In genomic region chr16:28526201-28527099, GRCh38 we compare ENCODE assay signal across 1 cellular context.
TF ChIP-seq lines count a peak whose summit lies in the region.

No MANE protein-coding gene starts in this region.

TF ChIP-seq in HepG2, 621 proteins besides CTCF, POLR2A, EP300 and RAD21 (continued from another document and continues in another):
- TF ChIP-seq DMTF1 (CRISPR knock-in tag; IDR thresholded peaks at IDR 0.05): 0 out of 2 replicates have a peak, but pooled peaks have one; percentile 64
- TF ChIP-seq ZNF780A (CRISPR knock-in tag; IDR thresholded peaks at IDR 0.05): no peak; the same call in 1 of the 2 replicates
- no peak for TF ChIP-seq POLR2AphosphoS2 (IDR thresholded peaks at IDR 0.05; ENCODE audit: low read depth, low read length)
- no peak for TF ChIP-seq PHF20 (CRISPR knock-in tag; IDR thresholded peaks at IDR 0.05)
- peak; percentile 70 for TF ChIP-seq CCDC6 (CRISPR knock-in tag; IDR thresholded peaks at IDR 0.05)
- peak; percentile 52; the same call in 1 of the 2 replicates for TF ChIP-seq ZNF414 (CRISPR knock-in tag; IDR thresholded peaks at IDR 0.05)
- peak; percentile 55; the same call in 1 of the 2 replicates for TF ChIP-seq ZFX (CRISPR knock-in tag; IDR thresholded peaks at IDR 0.05; ENCODE audit: low read depth)
- TF ChIP-seq HNF4A (CRISPR knock-in tag; IDR thresholded peaks at IDR 0.05): peak; percentile 99
- no peak for TF ChIP-seq ZNF251 (CRISPR knock-in tag; IDR thresholded peaks at IDR 0.05)
- TF ChIP-seq ARNT2 (CRISPR knock-in tag; IDR thresholded peaks at IDR 0.05; ENCODE audit: low read depth): peak; percentile 56; the same call in 1 of the 2 replicates
- no peak for TF ChIP-seq ZNF660 (CRISPR knock-in tag; IDR thresholded peaks at IDR 0.05; ENCODE audit: borderline replicate concordance, low read depth)
- peak; percentile 98 for TF ChIP-seq CEBPG (CRISPR knock-in tag; IDR thresholded peaks at IDR 0.05)
- peak in 1 of 2 experiments; percentile 59; a peak in 2 of 4 replicates for TF ChIP-seq HMGXB4 (CRISPR knock-in tag; IDR thresholded peaks at IDR 0.05; ENCODE audit: borderline replicate concordance in 1 of 2, low read depth in 1 of 2)
- peak; percentile 87; the same call in 1 of the 2 replicates for TF ChIP-seq NR2F2 (IDR thresholded peaks at IDR 0.05; ENCODE audit: borderline replicate concordance, low read depth)
- TF ChIP-seq HNRNPLL (IDR thresholded peaks at IDR 0.05; ENCODE audit: low read depth, low read length, poor library complexity, severe bottlenecking): no peak
- 0 out of 2 replicates have a peak, but pooled peaks have one; percentile 35 for TF ChIP-seq ZNF598 (CRISPR knock-in tag; IDR thresholded peaks at IDR 0.05; ENCODE audit: borderline replicate concordance)
- TF ChIP-seq SIN3A (IDR thresholded peaks at IDR 0.05; ENCODE audit: borderline replicate concordance, low read depth, low read length): peak; percentile 54; the same call in 1 of the 2 replicates
- no peak for TF ChIP-seq ZC3H4 (CRISPR knock-in tag; IDR thresholded peaks at IDR 0.05; ENCODE audit: borderline replicate concordance)
- TF ChIP-seq MED1 (CRISPR knock-in tag; IDR thresholded peaks at IDR 0.05): peak; percentile 95
- TF ChIP-seq ZNF354B (CRISPR knock-in tag; IDR thresholded peaks at IDR 0.05): 0 out of 2 replicates have a peak, but pooled peaks have one; percentile 57
- TF ChIP-seq ZNF274 (CRISPR knock-in tag; IDR thresholded peaks at IDR 0.05): no peak
- TF ChIP-seq GATAD2A (CRISPR knock-in tag; IDR thresholded peaks at IDR 0.05): peak; percentile 100
- TF ChIP-seq NKX3-1 (CRISPR knock-in tag; IDR thresholded peaks at IDR 0.05): no peak
- TF ChIP-seq ZNF280B (CRISPR knock-in tag; IDR thresholded peaks at IDR 0.05; ENCODE audit: borderline replicate concordance): no peak
- peak; percentile 85; the same call in 1 of the 2 replicates for TF ChIP-seq SMAD3 (CRISPR knock-in tag; IDR thresholded peaks at IDR 0.05)
- no peak for TF ChIP-seq ARHGAP35 (CRISPR knock-in tag; IDR thresholded peaks at IDR 0.05; ENCODE audit: borderline replicate concordance)
- TF ChIP-seq IKZF1 (IDR thresholded peaks at IDR 0.05): no peak
- no peak; the same call in 1 of the 2 replicates for TF ChIP-seq ZNF430 (CRISPR knock-in tag; IDR thresholded peaks at IDR 0.05)
- 0 out of 2 replicates have a peak, but pooled peaks have one; percentile 44 for TF ChIP-seq PREB (CRISPR knock-in tag; IDR thresholded peaks at IDR 0.05)
- no peak for TF ChIP-seq ZNF326 (CRISPR knock-in tag; IDR thresholded peaks at IDR 0.05; ENCODE audit: borderline replicate concordance)
- TF ChIP-seq JUN (CRISPR knock-in tag; IDR thresholded peaks at IDR 0.05): 0 out of 2 replicates have a peak, but pooled peaks have one; percentile 74
- TF ChIP-seq, protein P1, sequence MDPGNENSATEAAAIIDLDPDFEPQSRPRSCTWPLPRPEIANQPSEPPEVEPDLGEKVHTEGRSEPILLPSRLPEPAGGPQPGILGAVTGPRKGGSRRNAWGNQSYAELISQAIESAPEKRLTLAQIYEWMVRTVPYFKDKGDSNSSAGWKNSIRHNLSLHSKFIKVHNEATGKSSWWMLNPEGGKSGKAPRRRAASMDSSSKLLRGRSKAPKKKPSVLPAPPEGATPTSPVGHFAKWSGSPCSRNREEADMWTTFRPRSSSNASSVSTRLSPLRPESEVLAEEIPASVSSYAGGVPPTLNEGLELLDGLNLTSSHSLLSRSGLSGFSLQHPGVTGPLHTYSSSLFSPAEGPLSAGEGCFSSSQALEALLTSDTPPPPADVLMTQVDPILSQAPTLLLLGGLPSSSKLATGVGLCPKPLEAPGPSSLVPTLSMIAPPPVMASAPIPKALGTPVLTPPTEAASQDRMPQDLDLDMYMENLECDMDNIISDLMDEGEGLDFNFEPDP (CRISPR knock-in tag; conservative IDR thresholded peaks at IDR 0.05): no peak
- peak; percentile 91 for TF ChIP-seq ZMYM4 (CRISPR knock-in tag; IDR thresholded peaks at IDR 0.05)
- TF ChIP-seq, protein P2, sequence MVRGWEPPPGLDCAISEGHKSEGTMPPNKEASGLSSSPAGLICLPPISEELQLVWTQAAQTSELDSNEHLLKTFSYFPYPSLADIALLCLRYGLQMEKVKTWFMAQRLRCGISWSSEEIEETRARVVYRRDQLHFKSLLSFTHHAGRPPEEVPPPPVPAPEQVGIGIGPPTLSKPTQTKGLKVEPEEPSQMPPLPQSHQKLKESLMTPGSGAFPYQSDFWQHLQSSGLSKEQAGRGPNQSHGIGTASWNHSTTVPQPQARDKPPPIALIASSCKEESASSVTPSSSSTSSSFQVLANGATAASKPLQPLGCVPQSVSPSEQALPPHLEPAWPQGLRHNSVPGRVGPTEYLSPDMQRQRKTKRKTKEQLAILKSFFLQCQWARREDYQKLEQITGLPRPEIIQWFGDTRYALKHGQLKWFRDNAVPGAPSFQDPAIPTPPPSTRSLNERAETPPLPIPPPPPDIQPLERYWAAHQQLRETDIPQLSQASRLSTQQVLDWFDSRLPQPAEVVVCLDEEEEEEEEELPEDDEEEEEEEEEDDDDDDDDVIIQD (CRISPR knock-in tag; IDR thresholded peaks at IDR 0.05; ENCODE audit: low read depth): peak; percentile 94
- no peak; the same call in 1 of the 2 replicates for TF ChIP-seq SP140L (CRISPR knock-in tag; IDR thresholded peaks at IDR 0.05; ENCODE audit: borderline replicate concordance)
- no peak for TF ChIP-seq ZNF83 (CRISPR knock-in tag; IDR thresholded peaks at IDR 0.05; ENCODE audit: borderline replicate concordance)
- TF ChIP-seq, protein P3, sequence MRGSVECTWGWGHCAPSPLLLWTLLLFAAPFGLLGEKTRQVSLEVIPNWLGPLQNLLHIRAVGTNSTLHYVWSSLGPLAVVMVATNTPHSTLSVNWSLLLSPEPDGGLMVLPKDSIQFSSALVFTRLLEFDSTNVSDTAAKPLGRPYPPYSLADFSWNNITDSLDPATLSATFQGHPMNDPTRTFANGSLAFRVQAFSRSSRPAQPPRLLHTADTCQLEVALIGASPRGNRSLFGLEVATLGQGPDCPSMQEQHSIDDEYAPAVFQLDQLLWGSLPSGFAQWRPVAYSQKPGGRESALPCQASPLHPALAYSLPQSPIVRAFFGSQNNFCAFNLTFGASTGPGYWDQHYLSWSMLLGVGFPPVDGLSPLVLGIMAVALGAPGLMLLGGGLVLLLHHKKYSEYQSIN (CRISPR knock-in tag; IDR thresholded peaks at IDR 0.05; ENCODE audit: borderline replicate concordance): no peak
- peak; percentile 97 for TF ChIP-seq ZNF460 (CRISPR knock-in tag; IDR thresholded peaks at IDR 0.05; ENCODE audit: borderline replicate concordance)
- TF ChIP-seq ZKSCAN5 (CRISPR knock-in tag; IDR thresholded peaks at IDR 0.05): no peak
- no peak for TF ChIP-seq ZNF512 (CRISPR knock-in tag; IDR thresholded peaks at IDR 0.05)
- peak; percentile 50; the same call in 1 of the 2 replicates for TF ChIP-seq FOXP1 (IDR thresholded peaks at IDR 0.05)
- TF ChIP-seq FOXP1 (CRISPR knock-in tag; IDR thresholded peaks at IDR 0.05): peak; percentile 87
- peak; percentile 96 for TF ChIP-seq HMG20B (CRISPR knock-in tag; conservative IDR thresholded peaks at IDR 0.05)
- no peak for TF ChIP-seq ZNF570 (CRISPR knock-in tag; IDR thresholded peaks at IDR 0.05; ENCODE audit: borderline replicate concordance)
- no peak for TF ChIP-seq SP1 (IDR thresholded peaks at IDR 0.05)
- TF ChIP-seq SP1 (CRISPR knock-in tag; IDR thresholded peaks at IDR 0.05): peak; percentile 52; the same call in 1 of the 2 replicates
- no peak for TF ChIP-seq NONO (IDR thresholded peaks at IDR 0.05)
- TF ChIP-seq NONO (CRISPR knock-in tag; conservative IDR thresholded peaks at IDR 0.05): peak; percentile 91
- peak; percentile 95 for TF ChIP-seq FOXA3 (CRISPR knock-in tag; IDR thresholded peaks at IDR 0.05)
- TF ChIP-seq, protein P4, sequence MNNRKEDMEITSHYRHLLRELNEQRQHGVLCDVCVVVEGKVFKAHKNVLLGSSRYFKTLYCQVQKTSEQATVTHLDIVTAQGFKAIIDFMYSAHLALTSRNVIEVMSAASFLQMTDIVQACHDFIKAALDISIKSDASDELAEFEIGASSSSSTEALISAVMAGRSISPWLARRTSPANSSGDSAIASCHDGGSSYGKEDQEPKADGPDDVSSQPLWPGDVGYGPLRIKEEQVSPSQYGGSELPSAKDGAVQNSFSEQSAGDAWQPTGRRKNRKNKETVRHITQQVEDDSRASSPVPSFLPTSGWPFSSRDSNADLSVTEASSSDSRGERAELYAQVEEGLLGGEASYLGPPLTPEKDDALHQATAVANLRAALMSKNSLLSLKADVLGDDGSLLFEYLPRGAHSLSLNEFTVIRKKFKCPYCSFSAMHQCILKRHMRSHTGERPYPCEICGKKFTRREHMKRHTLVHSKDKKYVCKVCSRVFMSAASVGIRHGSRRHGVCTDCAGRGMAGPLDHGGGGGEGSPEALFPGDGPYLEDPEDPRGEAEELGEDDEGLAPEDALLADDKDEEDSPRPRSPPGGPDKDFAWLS (CRISPR knock-in tag; IDR thresholded peaks at IDR 0.05; ENCODE audit: borderline replicate concordance): no peak
- TF ChIP-seq SRSF9 (IDR thresholded peaks at IDR 0.05; ENCODE audit: borderline replicate concordance, insufficient read depth, low read depth, low read length, poor library complexity, severe bottlenecking): no peak
- peak; percentile 95 for TF ChIP-seq MIER3 (CRISPR knock-in tag; IDR thresholded peaks at IDR 0.05; ENCODE audit: borderline replicate concordance)
- TF ChIP-seq MLX (CRISPR knock-in tag; IDR thresholded peaks at IDR 0.05): peak; percentile 66; the same call in 1 of the 2 replicates
- TF ChIP-seq ETV6 (CRISPR knock-in tag; conservative IDR thresholded peaks at IDR 0.05): no peak
